Comparison of ENCODE assay signal across 1 cellular context in genomic region chr9:115657695-115658094, GRCh38.
TF ChIP-seq lines count a peak whose summit lies in the region.

No MANE protein-coding gene starts in this region.

TF ChIP-seq in SK-N-SH, 30 proteins besides CTCF, POLR2A, EP300 and RAD21 (continued from another document):
- TF ChIP-seq, protein P1, sequence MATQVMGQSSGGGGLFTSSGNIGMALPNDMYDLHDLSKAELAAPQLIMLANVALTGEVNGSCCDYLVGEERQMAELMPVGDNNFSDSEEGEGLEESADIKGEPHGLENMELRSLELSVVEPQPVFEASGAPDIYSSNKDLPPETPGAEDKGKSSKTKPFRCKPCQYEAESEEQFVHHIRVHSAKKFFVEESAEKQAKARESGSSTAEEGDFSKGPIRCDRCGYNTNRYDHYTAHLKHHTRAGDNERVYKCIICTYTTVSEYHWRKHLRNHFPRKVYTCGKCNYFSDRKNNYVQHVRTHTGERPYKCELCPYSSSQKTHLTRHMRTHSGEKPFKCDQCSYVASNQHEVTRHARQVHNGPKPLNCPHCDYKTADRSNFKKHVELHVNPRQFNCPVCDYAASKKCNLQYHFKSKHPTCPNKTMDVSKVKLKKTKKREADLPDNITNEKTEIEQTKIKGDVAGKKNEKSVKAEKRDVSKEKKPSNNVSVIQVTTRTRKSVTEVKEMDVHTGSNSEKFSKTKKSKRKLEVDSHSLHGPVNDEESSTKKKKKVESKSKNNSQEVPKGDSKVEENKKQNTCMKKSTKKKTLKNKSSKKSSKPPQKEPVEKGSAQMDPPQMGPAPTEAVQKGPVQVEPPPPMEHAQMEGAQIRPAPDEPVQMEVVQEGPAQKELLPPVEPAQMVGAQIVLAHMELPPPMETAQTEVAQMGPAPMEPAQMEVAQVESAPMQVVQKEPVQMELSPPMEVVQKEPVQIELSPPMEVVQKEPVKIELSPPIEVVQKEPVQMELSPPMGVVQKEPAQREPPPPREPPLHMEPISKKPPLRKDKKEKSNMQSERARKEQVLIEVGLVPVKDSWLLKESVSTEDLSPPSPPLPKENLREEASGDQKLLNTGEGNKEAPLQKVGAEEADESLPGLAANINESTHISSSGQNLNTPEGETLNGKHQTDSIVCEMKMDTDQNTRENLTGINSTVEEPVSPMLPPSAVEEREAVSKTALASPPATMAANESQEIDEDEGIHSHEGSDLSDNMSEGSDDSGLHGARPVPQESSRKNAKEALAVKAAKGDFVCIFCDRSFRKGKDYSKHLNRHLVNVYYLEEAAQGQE (IDR thresholded peaks at IDR 0.05; ENCODE audit: low read depth, low read length) = no peak
- TF ChIP-seq USF2 (IDR thresholded peaks at IDR 0.05; ENCODE audit: borderline replicate concordance, low read depth, low read length) (no peak), POLR2AphosphoS5 (IDR thresholded peaks at IDR 0.05; ENCODE audit: low read depth, low read length) (no peak)
